10 cellular contexts compared by ENCODE assay signal in the genomic region with DNA sequence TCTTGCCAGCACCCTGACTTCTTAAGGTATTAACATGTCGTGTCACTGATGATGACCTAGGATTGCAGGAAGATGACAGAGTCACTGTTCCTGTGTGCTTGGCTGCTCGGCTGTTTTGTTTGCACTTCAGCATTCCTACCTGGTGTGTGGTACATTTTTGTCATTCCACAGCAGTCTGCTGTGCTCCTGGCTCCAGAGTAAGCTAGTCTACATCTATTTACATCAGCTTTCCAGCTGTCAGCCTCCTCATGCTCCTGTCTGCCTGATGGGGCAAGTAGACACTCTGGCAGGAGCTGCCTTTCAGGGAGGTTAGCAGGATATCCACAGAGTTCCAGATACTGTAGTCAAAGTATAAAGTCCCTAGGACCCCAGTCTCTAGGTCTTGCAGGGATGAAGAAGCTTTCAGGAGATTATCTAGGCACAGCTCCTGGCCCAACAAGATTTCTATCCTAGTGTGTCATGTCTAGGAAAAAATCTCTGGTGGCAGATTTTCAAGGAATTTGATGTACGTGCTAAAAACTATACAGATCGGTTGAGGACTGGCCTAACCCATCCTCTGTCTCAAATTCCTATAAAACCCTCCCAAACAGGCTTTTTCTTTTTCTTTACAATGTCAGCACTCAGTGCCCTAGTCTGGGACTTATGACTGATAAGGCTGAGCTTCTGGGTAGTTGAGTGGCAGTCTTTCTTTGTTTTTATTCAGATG. TPM values are rescaled to one million over a fixed set of nuclear protein-coding genes. Genes with fewer than 3 reads are reported as not detected.
DNase-seq lines count a peak whose midpoint lies in the region; ATAC-seq and TF ChIP-seq lines count a peak whose summit lies in the region.
"Had no signal": no experiment of that assay in that cellular context is flagged by ENCODE, and none has a peak within 500 bp of the region (broad histone marks: within the 10 kb centered on the region; RNA-seq: fewer than 3 reads in every experiment).

No MANE protein-coding gene starts in this region.

- no peak overlapping the region for H3K4ac ChIP-seq in H9 (ENCODE audit: low read depth, low read length)

- H3T11ph ChIP-seq in H9 (ENCODE audit: low read length), result no peak overlapping the region

- no peak overlapping the region for H4K8ac ChIP-seq in H9 (replicated peaks; ENCODE audit: insufficient read length, low read depth, low read length)

- H3K36me3 Mint-ChIP-seq in H9 (ENCODE audit: insufficient read depth in 1 of 3, low read depth in 3 of 3), result no peaks in the 10 kb centered on the region
- H3K36me3 Mint-ChIP-seq in activated naive CD8-positive, alpha-beta T cell treated with anti-CD3 and anti-CD28 coated beads for 36 hours, result no peaks in the 10 kb centered on the region

- no peak overlapping the region for H3K18ac ChIP-seq in H9 (ENCODE audit: insufficient read length, low read depth, low read length)

- H3K23ac ChIP-seq in H9 (ENCODE audit: insufficient read length, low read depth, low read length), result no peak overlapping the region

- H3K4me1 ChIP-seq in H9 (ENCODE audit: insufficient read depth, low read length) (peaks cover 17% of the 10 kb centered on the region), ascending aorta (peaks cover 31 to 88% of the 10 kb centered on the region in 2 donors)

- H2BK5ac ChIP-seq in H9 (ENCODE audit: insufficient read length, low read length), result no peak overlapping the region

- no peaks in the 10 kb centered on the region for H3K9me3 Mint-ChIP-seq in H9
- no peaks in the 10 kb centered on the region for H3K9me3 Mint-ChIP-seq in activated naive CD8-positive, alpha-beta T cell treated with anti-CD3 and anti-CD28 coated beads for 36 hours
- H3K9me3 Mint-ChIP-seq: activated CD8-positive, alpha-beta T cell treated with anti-CD3 and anti-CD28 coated beads for 36 hours had no signal

- H3K27ac Mint-ChIP-seq in H9, result peak overlapping the region in 2 of 3 experiments; percentile 64 to 88; a peak in 4 of 7 replicates
- no peak overlapping the region for H3K27ac Mint-ChIP-seq in activated naive CD8-positive, alpha-beta T cell treated with anti-CD3 and anti-CD28 coated beads for 36 hours
- H3K27ac Mint-ChIP-seq: activated CD8-positive, alpha-beta T cell treated with anti-CD3 and anti-CD28 coated beads for 36 hours had no signal

- H3K27me3 ChIP-seq in H9 (ENCODE audit: insufficient read depth, low read length) (no peaks in the 10 kb centered on the region), ascending aorta (no peaks in the 10 kb centered on the region)

- H2BK15ac ChIP-seq in H9 (ENCODE audit: low read depth, low read length), result no peak overlapping the region

- H3K9me3 ChIP-seq in H9 (ENCODE audit: control insufficient read depth, low read depth, low read length) (no peaks in the 10 kb centered on the region), ascending aorta (no peaks in the 10 kb centered on the region)

- TF ChIP-seq CTCF in H9 (conservative IDR thresholded peaks at IDR 0.05) (no peak), ascending aorta (IDR thresholded peaks at IDR 0.05) (no peak)

- WGBS in H9 (ENCODE audit: extremely low coverage, insufficient read length, low lambda C conversion rate), result no CpG with 5 or more reads among the region's 4 CpGs

- H3K4me1 Mint-ChIP-seq in H9, result peaks cover 43 to 47% of the 10 kb centered on the region in 2 experiments
- no peaks in the 10 kb centered on the region for H3K4me1 Mint-ChIP-seq in activated naive CD8-positive, alpha-beta T cell treated with anti-CD3 and anti-CD28 coated beads for 36 hours

- no peak for ATAC-seq in GM21423 (IDR thresholded peaks at IDR 0.05; ENCODE audit: unreplicated experiment)
- ATAC-seq: activated CD8-positive, alpha-beta T cell treated with anti-CD3 and anti-CD28 coated beads for 36 hours had no signal

- no peak for TF ChIP-seq POLR2A in erythroblast (IDR thresholded peaks at IDR 0.05; ENCODE audit: low read length)

- no peaks in the 10 kb centered on the region for H4K20me1 ChIP-seq in H9 (ENCODE audit: control insufficient read depth, insufficient read depth, insufficient read length)

- no peak overlapping the region for H2BK120ac ChIP-seq in H9 (ENCODE audit: low read depth, low read length, poor library complexity, severe bottlenecking)

- H3K4me3 Mint-ChIP-seq in H9, result peak overlapping the region in 1 of 2 experiments; percentile 11; a peak in 1 of 5 replicates
- H3K4me3 Mint-ChIP-seq in activated naive CD8-positive, alpha-beta T cell treated with anti-CD3 and anti-CD28 coated beads for 36 hours, result no peak overlapping the region
- H3K4me3 Mint-ChIP-seq: activated CD8-positive, alpha-beta T cell treated with anti-CD3 and anti-CD28 coated beads for 36 hours had no signal

- no peak overlapping the region for H3K14ac ChIP-seq in H9 (ENCODE audit: insufficient read depth, low read length)

- H4K5ac ChIP-seq in H9 (ENCODE audit: insufficient read length, low read depth, low read length), result no peak overlapping the region

- H3K36me3 ChIP-seq in ascending aorta, result peaks cover 0 to under 1% of the 10 kb centered on the region in 2 donors

- no peak overlapping the region for H3K9ac ChIP-seq in H9 (ENCODE audit: extremely low read depth, insufficient read length, low read length)

- no peak overlapping the region for H2AK5ac ChIP-seq in H9 (ENCODE audit: insufficient read length, low read length)

- no peak overlapping the region for H3K4me2 ChIP-seq in H9 (ENCODE audit: insufficient read depth, insufficient read length, low read length)

- H3K27ac ChIP-seq in H9 (ENCODE audit: insufficient read length, low read depth, low read length), result no peak overlapping the region
- peak overlapping the region; percentile 94 to 95 for H3K27ac ChIP-seq in ascending aorta

- no peak overlapping the region for H2BK20ac ChIP-seq in H9 (ENCODE audit: low read depth, low read length, poor library complexity, severe bottlenecking)

- H2AFZ ChIP-seq in H9 (ENCODE audit: low read length), result no peak overlapping the region

- H4K91ac ChIP-seq in H9 (ENCODE audit: insufficient read length, low read depth, low read length), result no peak overlapping the region

- no peaks in the 10 kb centered on the region for H3K27me3 Mint-ChIP-seq in H9 (ENCODE audit: low read depth)
- no peaks in the 10 kb centered on the region for H3K27me3 Mint-ChIP-seq in activated naive CD8-positive, alpha-beta T cell treated with anti-CD3 and anti-CD28 coated beads for 36 hours
- H3K27me3 Mint-ChIP-seq: activated CD8-positive, alpha-beta T cell treated with anti-CD3 and anti-CD28 coated beads for 36 hours had no signal

- H2BK12ac ChIP-seq in H9 (ENCODE audit: insufficient read length, low read depth, low read length), result no peak overlapping the region

- no peak overlapping the region for H3K56ac ChIP-seq in H9 (ENCODE audit: insufficient read length, low read depth, low read length)

- no peaks in the 10 kb centered on the region for H3K79me2 ChIP-seq in H9 (ENCODE audit: insufficient read depth, low read length)

- H3K23me2 ChIP-seq in H9 (ENCODE audit: insufficient read length, low read depth, low read length, poor library complexity, severe bottlenecking), result no peaks in the 10 kb centered on the region

- H3K4me3 ChIP-seq in ascending aorta (peak overlapping the region in 1 of 2 donors; percentile 25), skeletal muscle cell (ENCODE audit: low read depth, low read length) (no peak overlapping the region)

- intact Hi-C loops in ascending aorta (cut with DNase I), result loop anchor here (2.0 kb wide), 3 partner anchors 16 to 44 kb away; partner anchors contain the start of gene RUSC2

- DNase-seq in H9 (peak; percentile 82), ascending aorta (ENCODE audit: low spot score in 2 of 2) (peak in 1 of 2 donors; percentile 83), hepatic stellate cell (ENCODE audit: low spot score) (peak; percentile 51), skeletal muscle cell (ENCODE audit: low read depth) (peak; percentile 53), OCI-M1 (lab: John Stamatoyannopoulos, UW) (no peak), erythroblast (lab: John Stamatoyannopoulos, UW) (no peak)
- no peak for DNase-seq in activated naive CD8-positive, alpha-beta T cell treated with anti-CD3 and anti-CD28 coated beads for 36 hours
- DNase-seq: activated CD8-positive, alpha-beta T cell treated with anti-CD3 and anti-CD28 coated beads for 36 hours; stimulated activated CD4-positive, alpha-beta T cell treated with anti-CD3 and anti-CD28 coated beads, Interleukin-4, amount 100 ng/mL, for 1 hour had no signal

- no peaks in the 10 kb centered on the region for H3K79me1 ChIP-seq in H9 (ENCODE audit: insufficient read depth, low read depth, low read length, poor library complexity, severe bottlenecking)

RNA-seq across cellular contexts. Expression of gene RUSC2, which starts 28.5 kb away (rescaled TPM):
- total RNA-seq in H9 (2021) (5.8 and 6.3 TPM in 2 replicates), ascending aorta (116 TPM)
- total RNA-seq in activated naive CD8-positive, alpha-beta T cell treated with anti-CD3 and anti-CD28 coated beads for 36 hours, result 1 to 10 TPM; 2.2 to 2.4 TPM

Comparison
In these comparisons a context has a peak if more than half of its experiments do, and no peak if none do; other contexts are left out.
1. DNase-seq: peak in H9 (single experiment), hepatic stellate cell (single experiment) and skeletal muscle cell (single experiment); none in OCI-M1 (single experiment), erythroblast (0 of 2) and activated naive CD8-positive, alpha-beta T cell treated with anti-CD3 and anti-CD28 coated beads for 36 hours (single experiment).
2. RNA of gene RUSC2, which starts 28.5 kb away (total RNA-seq): 116 TPM in ascending aorta (single experiment); 5.8 to 6.3 TPM in H9 and 2.2 to 2.4 TPM in activated naive CD8-positive, alpha-beta T cell treated with anti-CD3 and anti-CD28 coated beads for 36 hours; every median in the first group is over 10 times any median in the second.